Comparison of ENCODE assay signal across 1 cellular context in the genomic region with DNA sequence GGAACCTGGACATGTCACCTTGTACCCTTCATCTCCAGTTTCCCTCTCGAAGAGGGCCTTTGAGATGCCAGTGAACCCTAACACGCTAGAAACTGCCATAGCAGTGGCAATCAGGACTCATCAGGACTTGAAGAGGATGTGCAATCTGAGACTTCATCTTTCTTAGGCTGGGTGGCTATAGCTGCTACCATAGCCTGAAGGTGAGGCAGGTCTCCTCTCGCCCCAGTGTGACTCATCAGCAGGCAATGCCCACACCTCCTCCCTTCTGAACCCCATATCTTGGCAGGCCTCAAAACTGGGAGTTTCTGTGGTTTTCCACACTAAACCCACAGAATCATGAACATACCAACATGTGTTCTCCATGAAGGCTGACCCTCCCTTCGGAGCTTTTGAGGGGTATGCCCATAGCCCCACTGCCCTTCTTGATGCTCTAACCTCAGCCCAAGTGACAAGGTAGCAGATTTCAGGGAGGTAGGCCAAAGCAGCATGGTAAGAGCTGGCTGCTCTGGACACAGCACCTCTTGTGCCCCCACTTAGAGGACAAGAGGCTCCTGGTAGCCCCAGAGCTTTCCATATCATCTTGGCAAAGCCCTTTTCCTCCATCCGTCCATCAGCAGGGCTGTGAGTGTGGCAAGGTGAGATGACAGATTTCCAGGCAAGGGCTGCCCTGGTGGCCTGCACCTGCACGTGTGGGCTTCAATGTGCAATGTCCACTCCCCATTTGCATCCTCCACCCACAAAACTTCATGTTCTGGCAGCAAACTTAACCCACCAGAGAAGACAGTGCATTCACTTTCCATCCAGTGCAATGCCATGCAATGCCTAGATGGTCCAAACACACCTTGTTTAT.
TF ChIP-seq lines count a peak whose summit lies in the region.

No MANE protein-coding gene starts in this region.

TF ChIP-seq in H1, 55 proteins besides CTCF, POLR2A, EP300 and RAD21:
- TF ChIP-seq KDM4A (IDR thresholded peaks at IDR 0.05; ENCODE audit: low read depth, low read length, severe bottlenecking) = no peak
- TF ChIP-seq NANOG (IDR thresholded peaks at IDR 0.05; ENCODE audit: insufficient read depth, low read depth, low read length, poor library complexity, severe bottlenecking) = no peak
- TF ChIP-seq HDAC6 (IDR thresholded peaks at IDR 0.05; ENCODE audit: low read depth, low read length) = no peak
- TF ChIP-seq, protein P1, sequence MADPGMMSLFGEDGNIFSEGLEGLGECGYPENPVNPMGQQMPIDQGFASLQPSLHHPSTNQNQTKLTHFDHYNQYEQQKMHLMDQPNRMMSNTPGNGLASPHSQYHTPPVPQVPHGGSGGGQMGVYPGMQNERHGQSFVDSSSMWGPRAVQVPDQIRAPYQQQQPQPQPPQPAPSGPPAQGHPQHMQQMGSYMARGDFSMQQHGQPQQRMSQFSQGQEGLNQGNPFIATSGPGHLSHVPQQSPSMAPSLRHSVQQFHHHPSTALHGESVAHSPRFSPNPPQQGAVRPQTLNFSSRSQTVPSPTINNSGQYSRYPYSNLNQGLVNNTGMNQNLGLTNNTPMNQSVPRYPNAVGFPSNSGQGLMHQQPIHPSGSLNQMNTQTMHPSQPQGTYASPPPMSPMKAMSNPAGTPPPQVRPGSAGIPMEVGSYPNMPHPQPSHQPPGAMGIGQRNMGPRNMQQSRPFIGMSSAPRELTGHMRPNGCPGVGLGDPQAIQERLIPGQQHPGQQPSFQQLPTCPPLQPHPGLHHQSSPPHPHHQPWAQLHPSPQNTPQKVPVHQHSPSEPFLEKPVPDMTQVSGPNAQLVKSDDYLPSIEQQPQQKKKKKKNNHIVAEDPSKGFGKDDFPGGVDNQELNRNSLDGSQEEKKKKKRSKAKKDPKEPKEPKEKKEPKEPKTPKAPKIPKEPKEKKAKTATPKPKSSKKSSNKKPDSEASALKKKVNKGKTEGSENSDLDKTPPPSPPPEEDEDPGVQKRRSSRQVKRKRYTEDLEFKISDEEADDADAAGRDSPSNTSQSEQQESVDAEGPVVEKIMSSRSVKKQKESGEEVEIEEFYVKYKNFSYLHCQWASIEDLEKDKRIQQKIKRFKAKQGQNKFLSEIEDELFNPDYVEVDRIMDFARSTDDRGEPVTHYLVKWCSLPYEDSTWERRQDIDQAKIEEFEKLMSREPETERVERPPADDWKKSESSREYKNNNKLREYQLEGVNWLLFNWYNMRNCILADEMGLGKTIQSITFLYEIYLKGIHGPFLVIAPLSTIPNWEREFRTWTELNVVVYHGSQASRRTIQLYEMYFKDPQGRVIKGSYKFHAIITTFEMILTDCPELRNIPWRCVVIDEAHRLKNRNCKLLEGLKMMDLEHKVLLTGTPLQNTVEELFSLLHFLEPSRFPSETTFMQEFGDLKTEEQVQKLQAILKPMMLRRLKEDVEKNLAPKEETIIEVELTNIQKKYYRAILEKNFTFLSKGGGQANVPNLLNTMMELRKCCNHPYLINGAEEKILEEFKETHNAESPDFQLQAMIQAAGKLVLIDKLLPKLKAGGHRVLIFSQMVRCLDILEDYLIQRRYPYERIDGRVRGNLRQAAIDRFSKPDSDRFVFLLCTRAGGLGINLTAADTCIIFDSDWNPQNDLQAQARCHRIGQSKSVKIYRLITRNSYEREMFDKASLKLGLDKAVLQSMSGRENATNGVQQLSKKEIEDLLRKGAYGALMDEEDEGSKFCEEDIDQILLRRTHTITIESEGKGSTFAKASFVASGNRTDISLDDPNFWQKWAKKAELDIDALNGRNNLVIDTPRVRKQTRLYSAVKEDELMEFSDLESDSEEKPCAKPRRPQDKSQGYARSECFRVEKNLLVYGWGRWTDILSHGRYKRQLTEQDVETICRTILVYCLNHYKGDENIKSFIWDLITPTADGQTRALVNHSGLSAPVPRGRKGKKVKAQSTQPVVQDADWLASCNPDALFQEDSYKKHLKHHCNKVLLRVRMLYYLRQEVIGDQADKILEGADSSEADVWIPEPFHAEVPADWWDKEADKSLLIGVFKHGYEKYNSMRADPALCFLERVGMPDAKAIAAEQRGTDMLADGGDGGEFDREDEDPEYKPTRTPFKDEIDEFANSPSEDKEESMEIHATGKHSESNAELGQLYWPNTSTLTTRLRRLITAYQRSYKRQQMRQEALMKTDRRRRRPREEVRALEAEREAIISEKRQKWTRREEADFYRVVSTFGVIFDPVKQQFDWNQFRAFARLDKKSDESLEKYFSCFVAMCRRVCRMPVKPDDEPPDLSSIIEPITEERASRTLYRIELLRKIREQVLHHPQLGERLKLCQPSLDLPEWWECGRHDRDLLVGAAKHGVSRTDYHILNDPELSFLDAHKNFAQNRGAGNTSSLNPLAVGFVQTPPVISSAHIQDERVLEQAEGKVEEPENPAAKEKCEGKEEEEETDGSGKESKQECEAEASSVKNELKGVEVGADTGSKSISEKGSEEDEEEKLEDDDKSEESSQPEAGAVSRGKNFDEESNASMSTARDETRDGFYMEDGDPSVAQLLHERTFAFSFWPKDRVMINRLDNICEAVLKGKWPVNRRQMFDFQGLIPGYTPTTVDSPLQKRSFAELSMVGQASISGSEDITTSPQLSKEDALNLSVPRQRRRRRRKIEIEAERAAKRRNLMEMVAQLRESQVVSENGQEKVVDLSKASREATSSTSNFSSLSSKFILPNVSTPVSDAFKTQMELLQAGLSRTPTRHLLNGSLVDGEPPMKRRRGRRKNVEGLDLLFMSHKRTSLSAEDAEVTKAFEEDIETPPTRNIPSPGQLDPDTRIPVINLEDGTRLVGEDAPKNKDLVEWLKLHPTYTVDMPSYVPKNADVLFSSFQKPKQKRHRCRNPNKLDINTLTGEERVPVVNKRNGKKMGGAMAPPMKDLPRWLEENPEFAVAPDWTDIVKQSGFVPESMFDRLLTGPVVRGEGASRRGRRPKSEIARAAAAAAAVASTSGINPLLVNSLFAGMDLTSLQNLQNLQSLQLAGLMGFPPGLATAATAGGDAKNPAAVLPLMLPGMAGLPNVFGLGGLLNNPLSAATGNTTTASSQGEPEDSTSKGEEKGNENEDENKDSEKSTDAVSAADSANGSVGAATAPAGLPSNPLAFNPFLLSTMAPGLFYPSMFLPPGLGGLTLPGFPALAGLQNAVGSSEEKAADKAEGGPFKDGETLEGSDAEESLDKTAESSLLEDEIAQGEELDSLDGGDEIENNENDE (IDR thresholded peaks at IDR 0.05; ENCODE audit: insufficient replicate concordance, low read length) = no peak
- TF ChIP-seq EGR1 (IDR thresholded peaks at IDR 0.05; ENCODE audit: borderline replicate concordance, low read depth, low read length) = no peak
- TF ChIP-seq POLR2AphosphoS5 (IDR thresholded peaks at IDR 0.05; ENCODE audit: low read depth, low read length) = no peak; the same call in 1 of the 2 replicates
- no peak for TF ChIP-seq TBP (IDR thresholded peaks at IDR 0.05; ENCODE audit: low read depth, low read length)
- no peak for TF ChIP-seq SIN3A (conservative IDR thresholded peaks at IDR 0.05 in 1 of 2, IDR thresholded peaks at IDR 0.05 in 1 of 2; ENCODE audit: low read depth in 1 of 2, low read length in 2 of 2)
- no peak for TF ChIP-seq GTF2F1 (IDR thresholded peaks at IDR 0.05; ENCODE audit: borderline replicate concordance, low read depth, low read length)
- TF ChIP-seq BCL11A (IDR thresholded peaks at IDR 0.05; ENCODE audit: low read depth in 2 of 2, low read length in 2 of 2) = no peak
- no peak for TF ChIP-seq CHD1 (IDR thresholded peaks at IDR 0.05; ENCODE audit: low read depth, low read length)
- TF ChIP-seq, protein P2, sequence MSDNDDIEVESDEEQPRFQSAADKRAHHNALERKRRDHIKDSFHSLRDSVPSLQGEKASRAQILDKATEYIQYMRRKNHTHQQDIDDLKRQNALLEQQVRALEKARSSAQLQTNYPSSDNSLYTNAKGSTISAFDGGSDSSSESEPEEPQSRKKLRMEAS (IDR thresholded peaks at IDR 0.05) = no peak
- TF ChIP-seq POU5F1 (IDR thresholded peaks at IDR 0.05; ENCODE audit: low read depth, low read length) = no peak
- no peak for TF ChIP-seq CREB1 (IDR thresholded peaks at IDR 0.05)
- TF ChIP-seq SUZ12 (IDR thresholded peaks at IDR 0.05; ENCODE audit: low read length) = no peak
- no peak for TF ChIP-seq CHD2 (IDR thresholded peaks at IDR 0.05; ENCODE audit: low read length)
- no peak for TF ChIP-seq ASH2L (IDR thresholded peaks at IDR 0.05; ENCODE audit: low read length)
- no peak for TF ChIP-seq EZH2 (IDR thresholded peaks at IDR 0.05; ENCODE audit: low read depth, low read length, severe bottlenecking)
- TF ChIP-seq, protein P3, sequence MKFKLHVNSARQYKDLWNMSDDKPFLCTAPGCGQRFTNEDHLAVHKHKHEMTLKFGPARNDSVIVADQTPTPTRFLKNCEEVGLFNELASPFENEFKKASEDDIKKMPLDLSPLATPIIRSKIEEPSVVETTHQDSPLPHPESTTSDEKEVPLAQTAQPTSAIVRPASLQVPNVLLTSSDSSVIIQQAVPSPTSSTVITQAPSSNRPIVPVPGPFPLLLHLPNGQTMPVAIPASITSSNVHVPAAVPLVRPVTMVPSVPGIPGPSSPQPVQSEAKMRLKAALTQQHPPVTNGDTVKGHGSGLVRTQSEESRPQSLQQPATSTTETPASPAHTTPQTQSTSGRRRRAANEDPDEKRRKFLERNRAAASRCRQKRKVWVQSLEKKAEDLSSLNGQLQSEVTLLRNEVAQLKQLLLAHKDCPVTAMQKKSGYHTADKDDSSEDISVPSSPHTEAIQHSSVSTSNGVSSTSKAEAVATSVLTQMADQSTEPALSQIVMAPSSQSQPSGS (IDR thresholded peaks at IDR 0.05; ENCODE audit: low read length) = no peak
- no peak for TF ChIP-seq TEAD4 (IDR thresholded peaks at IDR 0.05; ENCODE audit: low read depth, low read length)
